8 cellular contexts compared by ENCODE assay signal in genomic region chr15:85412956-85413854, GRCh38. TPM values are rescaled to one million over a fixed set of nuclear protein-coding genes. Genes with fewer than 3 reads are reported as not detected.
DNase-seq lines count a peak whose midpoint lies in the region; ATAC-seq lines count a peak whose summit lies in the region.

No MANE protein-coding gene starts in this region.

- ATAC-seq in GM19452 (IDR thresholded peaks at IDR 0.05; ENCODE audit: unreplicated experiment), result peak; percentile 97
- ATAC-seq in HG03469 (IDR thresholded peaks at IDR 0.05; ENCODE audit: unreplicated experiment), result peak; percentile 95
- ATAC-seq in right cardiac atrium, result peak; percentile 74 to 92

- H3K27ac ChIP-seq in CD4-positive, alpha-beta memory T cell (ENCODE audit: low read depth, low read length), result peak overlapping the region; percentile 40
- H3K27ac ChIP-seq in SJSA1, result peak overlapping the region; percentile 59
- H3K27ac ChIP-seq in right cardiac atrium (ENCODE audit: low read length), result no peak overlapping the region

- peaks cover 50 to 75% (median 58%) of the 10 kb centered on the region in 4 donors for H3K4me1 Mint-ChIP-seq in CD4-positive, alpha-beta memory T cell

- CTCF ChIA-PET in CD4-positive, alpha-beta memory T cell (lab: Charles Lee; ENCODE audit: partially characterized antibody), result interaction anchor here (1.0 to 8.5 kb wide), 24 partner anchors 9 to 124 kb away, joined by 3 to 124 read pairs (median 6); partner anchors contain the start of gene AKAP13

- H3K9me3 Mint-ChIP-seq in CD4-positive, alpha-beta memory T cell, result no peaks in the 10 kb centered on the region

- H3K4me3 Mint-ChIP-seq in CD4-positive, alpha-beta memory T cell, result peak overlapping the region in 7 of 8 donors; percentile 47 to 87 (median 65)

- H3K27me3 ChIP-seq in CD4-positive, alpha-beta memory T cell (ENCODE audit: insufficient read depth, low read length), result no peaks in the 10 kb centered on the region
- H3K27me3 ChIP-seq in SJSA1 (replicated peaks) (no peaks in the 10 kb centered on the region), right cardiac atrium (ENCODE audit: control insufficient read depth, insufficient read depth) (no peaks in the 10 kb centered on the region)

- POLR2A ChIA-PET in CD4-positive, alpha-beta memory T cell (lab: Charles Lee; ENCODE audit: partially characterized antibody), result interaction anchor here (1.0 to 5.5 kb wide), 10 partner anchors 9 to 169 kb away, joined by 3 to 53 read pairs (median 7); partner anchors contain the start of gene AKAP13

- H3K27ac Mint-ChIP-seq in CD4-positive, alpha-beta memory T cell, result peak overlapping the region; percentile 78 to 96 (median 92)

- WGBS in right cardiac atrium, result 37% methylated on average over 14 of the region's 14 CpGs

- H3K27me3 Mint-ChIP-seq in CD4-positive, alpha-beta memory T cell, result no peaks in the 10 kb centered on the region

- H3K4me1 ChIP-seq in CD4-positive, alpha-beta memory T cell (ENCODE audit: insufficient read depth, low read length), result peaks cover 32% of the 10 kb centered on the region
- peaks cover 52% of the 10 kb centered on the region for H3K4me1 ChIP-seq in SJSA1 (replicated peaks)
- peaks cover 3% of the 10 kb centered on the region for H3K4me1 ChIP-seq in right cardiac atrium (ENCODE audit: control insufficient read depth, insufficient read depth, low read length)

- H3K4me3 ChIP-seq in CD4-positive, alpha-beta memory T cell (ENCODE audit: low read length in 2 of 2), result no peak overlapping the region
- H3K4me3 ChIP-seq in SJSA1 (no peak overlapping the region), right cardiac atrium (ENCODE audit: low read length) (peak overlapping the region; percentile 12)

- H3K9me3 ChIP-seq in CD4-positive, alpha-beta memory T cell (ENCODE audit: control insufficient read depth in 1 of 2, low read length in 2 of 2), result no peaks in the 10 kb centered on the region
- no peaks in the 10 kb centered on the region for H3K9me3 ChIP-seq in SJSA1 (replicated peaks)
- no peaks in the 10 kb centered on the region for H3K9me3 ChIP-seq in right cardiac atrium (ENCODE audit: control insufficient read depth, low read length)

- peaks cover 3 to 5% of the 10 kb centered on the region in 2 donors for H3K36me3 Mint-ChIP-seq in CD4-positive, alpha-beta memory T cell

- intact Hi-C loops in CD4-positive, alpha-beta memory T cell (cut with micrococcal nuclease), result loop anchor here (2.0 to 5.0 kb wide), 2 partner anchors 96 to 206 kb away; no protein-coding TSS in a partner anchor
- intact Hi-C loops in right cardiac atrium (cut with DNase I), result loop anchor here in 1 of 4 donors (10.0 kb wide), 2 partner anchors 78 to 118 kb away; no protein-coding TSS in a partner anchor

- DNase-seq in CD4-positive, alpha-beta memory T cell, result peak; percentile 45 to 86 (median 54)
- DNase-seq in SJSA1 (ENCODE audit: low read depth in 1 of 2, low spot score in 2 of 2) (peak; percentile 84 to 89), right cardiac atrium (peak; percentile 39 to 61 (median 47)), NCI-H446 (lab: John Stamatoyannopoulos, UW) (no peak)
- peak; percentile 73 for DNase-seq in activated naive CD4-positive, alpha-beta T cell treated with anti-CD3 and anti-CD28 coated beads, Interleukin-2, amount 50 U/mL, for 16 hours
- DNase-seq in stimulated activated CD4-positive, alpha-beta T cell treated with anti-CD3 and anti-CD28 coated beads, Interleukin-12 subunit alpha, Interleukin-12 subunit beta, amount 100 ng/mL, for 48 hours (ENCODE audit: low read depth in 2 of 3, low spot score in 1 of 3), result peak; percentile 60 to 66 (median 64)

- no peaks in the 10 kb centered on the region for H3K36me3 ChIP-seq in CD4-positive, alpha-beta memory T cell (ENCODE audit: insufficient read depth, low read length)
- H3K36me3 ChIP-seq in SJSA1, result no peaks in the 10 kb centered on the region; the same call in 1 of the 2 replicates

RNA-seq across cellular contexts. Expression of gene AKAP13, which starts 32.8 kb away (rescaled TPM):
- total RNA-seq in CD4-positive, alpha-beta memory T cell, result 100 to 1,000 TPM; 300 to 319 TPM
- 100 to 1,000 TPM in 1 of 2 donors, 10 to 100 TPM in 1; 68.7 to 195 TPM for polyA plus RNA-seq in CD4-positive, alpha-beta memory T cell
- 65.4 and 79.3 TPM in 2 replicates for total RNA-seq in SJSA1 (2014; rRNA removed; shearing (Covaris generic))
- 100 to 1,000 TPM; 250 to 348 (median 260) TPM for total RNA-seq in right cardiac atrium
- 104 TPM for polyA plus RNA-seq in right cardiac atrium

Comparison
In these comparisons a context has a peak if more than half of its experiments do, and no peak if none do; other contexts are left out.
1. DNase-seq: peak in CD4-positive, alpha-beta memory T cell (5 of 5), SJSA1 (2 of 2), activated naive CD4-positive, alpha-beta T cell treated with anti-CD3 and anti-CD28 coated beads, Interleukin-2, amount 50 U/mL, for 16 hours (single experiment), right cardiac atrium (3 of 3) and stimulated activated CD4-positive, alpha-beta T cell treated with anti-CD3 and anti-CD28 coated beads, Interleukin-12 subunit alpha, Interleukin-12 subunit beta, amount 100 ng/mL, for 48 hours (3 of 3); none in NCI-H446 (0 of 2).
2. Peak in every context shown above with its lines, with median percentiles within 50 percentile points of each other: ATAC-seq.